In genomic region chr7:100476903-100477870, GRCh38 we compare ENCODE assay signal across 8 cellular contexts. TPM values are rescaled to one million over a fixed set of nuclear protein-coding genes. Genes with fewer than 3 reads are reported as not detected.
DNase-seq lines count a peak whose midpoint lies in the region; ATAC-seq and TF ChIP-seq lines count a peak whose summit lies in the region.

No MANE protein-coding gene starts in this region.

- peak; percentile 56 for TF ChIP-seq CTCF in GM12864 (IDR thresholded peaks at IDR 0.05; ENCODE audit: low read depth, low read length, missing control alignments)
- no peak for TF ChIP-seq CTCF in nephron progenitor cell (IDR thresholded peaks at IDR 0.05)

- peaks cover 23% of the 10 kb centered on the region for H3K4me1 ChIP-seq in ectodermal cell (ENCODE audit: control insufficient read depth, insufficient read depth, low read length)

- no peaks in the 10 kb centered on the region for H3K9me3 ChIP-seq in ectodermal cell (ENCODE audit: control insufficient read depth, low read length)

- H3K36me3 ChIP-seq in ectodermal cell (ENCODE audit: control insufficient read depth, insufficient read depth, low read length): no peaks in the 10 kb centered on the region

- no peak for DNase-seq in GM12864 (ENCODE audit: low read depth)
- no peak for DNase-seq in nephron progenitor cell
- no peak for DNase-seq in cerebellar nuclear complex (lab: John Stamatoyannopoulos, UW)
- no peak for DNase-seq in foreskin melanocyte
- DNase-seq in inferior parietal cortex (ENCODE audit: extremely low spot score): no peak

- peaks cover 29% of the 10 kb centered on the region for H3K4me1 Mint-ChIP-seq in T-helper 1 cell treated with Interleukin-12 subunit alpha and Interleukin-12 subunit beta and Interleukin-4 antibody, amounts not matched to agents 30 μg/mL and 1 μg/mL, for 36 hours (ENCODE audit: low read depth)
- peaks cover 56% of the 10 kb centered on the region for H3K4me1 Mint-ChIP-seq in nephron progenitor cell

- H3K9me3 Mint-ChIP-seq in T-helper 1 cell treated with Interleukin-12 subunit alpha and Interleukin-12 subunit beta and Interleukin-4 antibody, amounts not matched to agents 30 μg/mL and 1 μg/mL, for 36 hours: no peaks in the 10 kb centered on the region
- no peaks in the 10 kb centered on the region for H3K9me3 Mint-ChIP-seq in nephron progenitor cell

- H3K36me3 Mint-ChIP-seq in T-helper 1 cell treated with Interleukin-12 subunit alpha and Interleukin-12 subunit beta and Interleukin-4 antibody, amounts not matched to agents 30 μg/mL and 1 μg/mL, for 36 hours (ENCODE audit: low read depth): peaks cover 29% of the 10 kb centered on the region
- peaks cover 4% of the 10 kb centered on the region for H3K36me3 Mint-ChIP-seq in nephron progenitor cell (ENCODE audit: low read depth)

- peak overlapping the region; percentile 70 for H3K4me3 ChIP-seq in GM12864 (ENCODE audit: low read depth, low read length)
- peak overlapping the region; percentile 82 for H3K4me3 ChIP-seq in ectodermal cell (ENCODE audit: insufficient read depth, low read depth, low read length)

- 66 to 72% methylated on average over 30 of the region's 30 CpGs for WGBS in ectodermal cell, 2 experiments

- peak overlapping the region; percentile 90 for H3K27ac Mint-ChIP-seq in T-helper 1 cell treated with Interleukin-12 subunit alpha and Interleukin-12 subunit beta and Interleukin-4 antibody, amounts not matched to agents 30 μg/mL and 1 μg/mL, for 36 hours
- peak overlapping the region; percentile 41 for H3K27ac Mint-ChIP-seq in nephron progenitor cell

- ATAC-seq in GM21447 (IDR thresholded peaks at IDR 0.05; ENCODE audit: unreplicated experiment): no peak

- H3K4me3 Mint-ChIP-seq in T-helper 1 cell treated with Interleukin-12 subunit alpha and Interleukin-12 subunit beta and Interleukin-4 antibody, amounts not matched to agents 30 μg/mL and 1 μg/mL, for 36 hours: peak overlapping the region; percentile 97
- H3K4me3 Mint-ChIP-seq in nephron progenitor cell: peak overlapping the region; percentile 98

- H3K27ac ChIP-seq in ectodermal cell (ENCODE audit: insufficient read depth, low read depth, low read length, poor library complexity, severe bottlenecking): no peak overlapping the region

- H3K27me3 ChIP-seq in ectodermal cell (ENCODE audit: control insufficient read depth, insufficient read depth, low read length, poor library complexity, severe bottlenecking): no peaks in the 10 kb centered on the region

- no peaks in the 10 kb centered on the region for H3K27me3 Mint-ChIP-seq in T-helper 1 cell treated with Interleukin-12 subunit alpha and Interleukin-12 subunit beta and Interleukin-4 antibody, amounts not matched to agents 30 μg/mL and 1 μg/mL, for 36 hours (ENCODE audit: low read depth)
- H3K27me3 Mint-ChIP-seq in nephron progenitor cell (ENCODE audit: low read depth, poor library complexity): peaks cover 9% of the 10 kb centered on the region

RNA-seq across cellular contexts. Expression of gene TSC22D4, which starts 1.8 kb away (rescaled TPM):
- 24.7 TPM for polyA plus RNA-seq in ectodermal cell (2013, experiment 1 of 4)
- polyA plus RNA-seq in ectodermal cell (2013, experiment 2 of 4): 23.1 TPM
- polyA plus RNA-seq in ectodermal cell (2013, experiment 3 of 4): 24.9 TPM
- 24.4 TPM for polyA plus RNA-seq in ectodermal cell (2013, experiment 4 of 4)

RNA-seq across cellular contexts. Expression of gene NYAP1, which starts 6.5 kb away (rescaled TPM):
- polyA plus RNA-seq in ectodermal cell (2013, experiment 1 of 4): 7.0 TPM
- polyA plus RNA-seq in ectodermal cell (2013, experiment 2 of 4): 5.4 TPM
- polyA plus RNA-seq in ectodermal cell (2013, experiment 3 of 4): 8.4 TPM
- polyA plus RNA-seq in ectodermal cell (2013, experiment 4 of 4): 6.9 TPM

RNA-seq across cellular contexts. Expression of gene SPACDR, which starts 13.1 kb away (rescaled TPM):
- polyA plus RNA-seq in ectodermal cell (2013, experiment 1 of 4): 1.1 TPM
- polyA plus RNA-seq in ectodermal cell (2013, experiment 2 of 4): 0.39 TPM
- 0.37 TPM for polyA plus RNA-seq in ectodermal cell (2013, experiment 3 of 4)
- polyA plus RNA-seq in ectodermal cell (2013, experiment 4 of 4): 0.77 TPM

RNA-seq across cellular contexts. Expression of gene PPP1R35, which starts 40.9 kb away (rescaled TPM):
- polyA plus RNA-seq in ectodermal cell (2013, experiment 1 of 4): 18.6 TPM
- 20.8 TPM for polyA plus RNA-seq in ectodermal cell (2013, experiment 2 of 4)
- 29.6 TPM for polyA plus RNA-seq in ectodermal cell (2013, experiment 3 of 4)
- 34.3 TPM for polyA plus RNA-seq in ectodermal cell (2013, experiment 4 of 4)

RNA-seq across cellular contexts. Expression of gene MEPCE, which starts 47.6 kb away (rescaled TPM):
- 54.7 TPM for polyA plus RNA-seq in ectodermal cell (2013, experiment 1 of 4)
- 54.9 TPM for polyA plus RNA-seq in ectodermal cell (2013, experiment 2 of 4)
- 40.1 TPM for polyA plus RNA-seq in ectodermal cell (2013, experiment 3 of 4)
- polyA plus RNA-seq in ectodermal cell (2013, experiment 4 of 4): 43.2 TPM
